In genomic region chr10:33160151-33160550, GRCh38 we compare ENCODE assay signal across 32 cellular contexts.
DNase-seq lines count a peak whose midpoint lies in the region; ATAC-seq, FAIRE-seq and TF ChIP-seq lines count a peak whose summit lies in the region.
"Had no signal": no experiment of that assay in that cellular context is flagged by ENCODE, and none has a peak within 500 bp of the region (broad histone marks: within the 10 kb centered on the region; RNA-seq: fewer than 3 reads in every experiment).

No MANE protein-coding gene starts in this region.

- H3K36me3 ChIP-seq in astrocyte (ENCODE audit: insufficient read depth, low read length) (no peaks in the 10 kb centered on the region), pancreas (no peaks in the 10 kb centered on the region)
- H3K36me3 ChIP-seq: BE2C, ovary, SJSA1, uterus, WERI-Rb-1 had no signal

- TF ChIP-seq CTCF in astrocyte (IDR thresholded peaks at IDR 0.05; ENCODE audit: insufficient read depth, low read depth, low read length) (no peak), pancreas (IDR thresholded peaks at IDR 0.05) (no peak), RWPE1 (conservative IDR thresholded peaks at IDR 0.05; ENCODE audit: low read depth) (no peak)

- H3K4me1 Mint-ChIP-seq in astrocyte (ENCODE audit: low read depth, unreplicated experiment): peaks cover 24% of the 10 kb centered on the region
- H3K4me1 Mint-ChIP-seq: nephron had no signal

- FAIRE-seq in astrocyte (lab: Jason Lieb, UNC): no peak
- no peak for FAIRE-seq in pancreas (lab: Jason Lieb, UNC)
- FAIRE-seq: colon, GM12892, kidney had no signal

- DNase-seq in ELF-1 (ENCODE audit: low read depth, low spot score): peak; percentile 62
- no peak for DNase-seq in astrocyte (ENCODE audit: low read depth)
- peak; percentile 29 for DNase-seq in iPS-NIHi7 (ENCODE audit: extremely low spot score)
- DNase-seq in pancreas: peak in 3 of 6 donors; percentile 38 to 50 (median 38)
- no peak for DNase-seq in sciatic nerve (ENCODE audit: low spot score)
- no peak for DNase-seq in NCI-H748 treated with DMSO at 0.1 percent for 48 hours (lab: John Stamatoyannopoulos, UW)
- DNase-seq in GOT3 (lab: John Stamatoyannopoulos, UW): no peak
- no peak for DNase-seq in RWPE1 (ENCODE audit: low spot score)
- DNase-seq: activated CD4-positive, alpha-beta T cell treated with anti-CD3 and anti-CD28 coated beads for 48 hours; amygdala; BE2C; CD8-positive, alpha-beta memory T cell; effector CD4-positive, alpha-beta T cell; kidney; MV-4-11; NCI-H1436 treated with DMSO at 0.1 percent for 48 hours; NCI-H446; NCI-H82; ovary; right cardiac atrium; stimulated activated CD4-positive, alpha-beta T cell treated with anti-CD3 and anti-CD28 coated beads, Interleukin-1b, Interleukin-23, amount 100 ng/mL, for 48 hours; stimulated activated naive CD8-positive, alpha-beta T cell treated with anti-CD3 and anti-CD28 coated beads, Interleukin-15, Interleukin-2, amounts not matched to agents 100 U/mL and 50 U/mL, for 24 hours; testis; uterus; WERI-Rb-1 had no signal

- 64 to 68% methylated on average over 8 of the region's 8 CpGs for WGBS in pancreas, 2 donors

- peak overlapping the region; percentile 10 for H3K27ac Mint-ChIP-seq in astrocyte (ENCODE audit: unreplicated experiment)
- H3K27ac Mint-ChIP-seq: activated naive CD4-positive, alpha-beta T cell treated with anti-CD3 and anti-CD28 coated beads, Interleukin-2, amount 50 U/mL, for 24 hours; activated T-helper 17 cell treated with anti-CD3 and anti-CD28 coated beads, Interleukin-2, amount 50 U/mL, for 72 hours had no signal

- no peak overlapping the region for H3K27ac ChIP-seq in astrocyte (ENCODE audit: low read depth, low read length)
- peak overlapping the region in 3 of 4 donors; percentile 3 to 38 (median 29) for H3K27ac ChIP-seq in pancreas
- H3K27ac ChIP-seq in RWPE1: no peak overlapping the region
- H3K27ac ChIP-seq: ovary, SJSA1, testis, uterus, WERI-Rb-1 had no signal

- H3K9me3 Mint-ChIP-seq in astrocyte (ENCODE audit: unreplicated experiment): peaks cover 2% of the 10 kb centered on the region
- H3K9me3 Mint-ChIP-seq: activated naive CD4-positive, alpha-beta T cell treated with anti-CD3 and anti-CD28 coated beads, Interleukin-2, amount 50 U/mL, for 24 hours; activated T-helper 17 cell treated with anti-CD3 and anti-CD28 coated beads, Interleukin-2, amount 50 U/mL, for 72 hours; CD8-positive, alpha-beta memory T cell; nephron had no signal

- no peak overlapping the region for H3K9ac ChIP-seq in astrocyte (ENCODE audit: low read length)

- CTCF ChIA-PET in RWPE1 (lab: Yijun Ruan, JAX): no interaction called here

- POLR2A ChIA-PET in RWPE1 (lab: Yijun Ruan, JAX; ENCODE audit: low non-redundant PET): no interaction called here

- H3K4me2 ChIP-seq in astrocyte (ENCODE audit: low read length): no peak overlapping the region

- intact Hi-C loops in pancreas (cut with DNase I) (no loop called here), sciatic nerve (cut with DNase I) (no loop called here)

- ATAC-seq in pancreas (peak in 3 of 4 donors; percentile 6 to 51 (median 42)), sciatic nerve (no peak)
- ATAC-seq: activated T-helper 17 cell treated with anti-CD3 and anti-CD28 coated beads, Interleukin-2, amount 50 U/mL, for 72 hours; right cardiac atrium; stimulated activated naive CD8-positive, alpha-beta T cell treated with anti-CD3 and anti-CD28 coated beads, Interleukin-15, Interleukin-2, amounts not matched to agents 100 U/mL and 50 U/mL, for 24 hours had no signal

- no peaks in the 10 kb centered on the region for H3K27me3 Mint-ChIP-seq in astrocyte (ENCODE audit: low read depth, unreplicated experiment)
- H3K27me3 Mint-ChIP-seq: activated naive CD4-positive, alpha-beta T cell treated with anti-CD3 and anti-CD28 coated beads, Interleukin-2, amount 50 U/mL, for 24 hours; activated T-helper 17 cell treated with anti-CD3 and anti-CD28 coated beads, Interleukin-2, amount 50 U/mL, for 72 hours had no signal

- no peak overlapping the region for H3K4me3 ChIP-seq in astrocyte (ENCODE audit: insufficient read depth, low read depth, low read length)
- H3K4me3 ChIP-seq in pancreas: no peak overlapping the region
- H3K4me3 ChIP-seq: lung, ovary, SJSA1, testis, uterus had no signal

- H3K4me3 Mint-ChIP-seq in astrocyte (ENCODE audit: unreplicated experiment): no peak overlapping the region
- H3K4me3 Mint-ChIP-seq: activated naive CD4-positive, alpha-beta T cell treated with anti-CD3 and anti-CD28 coated beads, Interleukin-2, amount 50 U/mL, for 24 hours; activated T-helper 17 cell treated with anti-CD3 and anti-CD28 coated beads, Interleukin-2, amount 50 U/mL, for 72 hours; CD8-positive, alpha-beta memory T cell; nephron had no signal

- no peaks in the 10 kb centered on the region for H4K20me1 ChIP-seq in astrocyte (ENCODE audit: insufficient read depth, low read length)

- H3K79me2 ChIP-seq in astrocyte (ENCODE audit: insufficient read depth, low read length): no peaks in the 10 kb centered on the region

- H3K27me3 ChIP-seq in astrocyte (ENCODE audit: insufficient read depth, low read length) (no peaks in the 10 kb centered on the region), pancreas (no peaks in the 10 kb centered on the region)
- H3K27me3 ChIP-seq: BE2C, ovary, SJSA1, testis, uterus had no signal

- peaks cover 32% of the 10 kb centered on the region for H3K4me1 ChIP-seq in astrocyte (ENCODE audit: insufficient read depth, low read length)
- H3K4me1 ChIP-seq in pancreas: peaks cover 6 to 20% (median 9%) of the 10 kb centered on the region in 3 donors
- H3K4me1 ChIP-seq: BE2C, uterus had no signal

- H3K36me3 Mint-ChIP-seq in astrocyte (ENCODE audit: low read depth, unreplicated experiment): no peaks in the 10 kb centered on the region
- H3K36me3 Mint-ChIP-seq: activated naive CD4-positive, alpha-beta T cell treated with anti-CD3 and anti-CD28 coated beads, Interleukin-2, amount 50 U/mL, for 24 hours; CD8-positive, alpha-beta memory T cell had no signal

- H3K9me3 ChIP-seq in astrocyte (ENCODE audit: insufficient read depth, low read depth, low read length) (no peaks in the 10 kb centered on the region), pancreas (no peaks in the 10 kb centered on the region)
- H3K9me3 ChIP-seq: BE2C, ovary, SJSA1, testis, uterus had no signal

- H2AFZ ChIP-seq in astrocyte (ENCODE audit: low read depth, low read length): no peak overlapping the region

Comparison
In these comparisons a context has a peak if more than half of its experiments do, and no peak if none do; other contexts are left out.
1. DNase-seq: peak in ELF-1 (single experiment) and iPS-NIHi7 (single experiment); none in astrocyte (single experiment), sciatic nerve (single experiment), NCI-H748 treated with DMSO at 0.1 percent for 48 hours (single experiment), GOT3 (single experiment) and RWPE1 (single experiment).
2. H3K27ac ChIP-seq: peak in pancreas (3 of 4); none in astrocyte (single experiment) and RWPE1 (single experiment).